21 cellular contexts compared by ENCODE assay signal in genomic region chr14:99769799-99770198, GRCh38. TPM values are rescaled to one million over a fixed set of nuclear protein-coding genes. Genes with fewer than 3 reads are reported as not detected.
"Had no signal": no experiment of that assay in that cellular context is flagged by ENCODE, and none has a peak within 500 bp of the region (broad histone marks: within the 10 kb centered on the region; RNA-seq: fewer than 3 reads in every experiment).

No MANE protein-coding gene starts in this region.

- H3K36me3 ChIP-seq: suprapubic skin, transverse colon had no signal

- H3K9me3 ChIP-seq: psoas muscle, suprapubic skin, transverse colon had no signal

- H3K4me1 Mint-ChIP-seq: immature natural killer cell had no signal

- H3K27ac ChIP-seq: psoas muscle, suprapubic skin, transverse colon had no signal

- H3K4me3 Mint-ChIP-seq: effector memory CD8-positive, alpha-beta T cell; immature natural killer cell; naive thymus-derived CD4-positive, alpha-beta T cell; nephron; stimulated activated naive B cell treated with anti-CD40 and anti-IgM and Interleukin-4, amounts not matched to agents 10 μg/mL and 1 μg/mL and 100 μg/mL, for 72 hours; stimulated activated naive CD8-positive, alpha-beta T cell treated with anti-CD3 and anti-CD28 coated beads, Interleukin-15, Interleukin-2, amounts not matched to agents 100 ng/mL and 50 ng/mL, for 24 hours had no signal

- FAIRE-seq: frontal cortex, keratinocyte, small intestine had no signal

- H3K27ac Mint-ChIP-seq: effector memory CD8-positive, alpha-beta T cell; immature natural killer cell; naive thymus-derived CD4-positive, alpha-beta T cell; stimulated activated naive B cell treated with anti-CD40 and anti-IgM and Interleukin-4, amounts not matched to agents 10 μg/mL and 1 μg/mL and 100 μg/mL, for 72 hours; stimulated activated naive CD8-positive, alpha-beta T cell treated with anti-CD3 and anti-CD28 coated beads, Interleukin-15, Interleukin-2, amounts not matched to agents 100 ng/mL and 50 ng/mL, for 24 hours had no signal

- DNase-seq: cortex of kidney; effector memory CD8-positive, alpha-beta T cell; hypothalamus; immature natural killer cell; mesenchymal stem cell; midbrain; naive thymus-derived CD4-positive, alpha-beta T cell; nucleus accumbens; psoas muscle; right cardiac atrium; small intestine; stimulated activated CD4-positive, alpha-beta T cell treated with anti-CD3 and anti-CD28 coated beads, Interleukin-15, amount 100 ng/mL, for 24 hours; stimulated activated CD4-positive, alpha-beta T cell treated with anti-CD3 and anti-CD28 coated beads, Interleukin-2, amount 100 ng/mL, for 48 hours; stimulated activated naive B cell treated with anti-CD40 and anti-IgM and Interleukin-4, amounts not matched to agents 10 μg/mL and 1 μg/mL and 100 μg/mL, for 72 hours; transverse colon had no signal

- ATAC-seq: effector memory CD8-positive, alpha-beta T cell; naive thymus-derived CD4-positive, alpha-beta T cell; psoas muscle; right cardiac atrium; stimulated activated naive B cell treated with anti-CD40 and anti-IgM and Interleukin-4, amounts not matched to agents 10 μg/mL and 1 μg/mL and 100 μg/mL, for 72 hours had no signal

- H3K27me3 ChIP-seq: transverse colon had no signal

- H3K4me3 ChIP-seq: lung, psoas muscle, suprapubic skin, transverse colon had no signal

- H3K36me3 Mint-ChIP-seq: immature natural killer cell; stimulated activated naive B cell treated with anti-CD40 and anti-IgM and Interleukin-4, amounts not matched to agents 10 μg/mL and 1 μg/mL and 100 μg/mL, for 72 hours had no signal

- H3K9me3 Mint-ChIP-seq: effector memory CD8-positive, alpha-beta T cell; immature natural killer cell; stimulated activated naive CD8-positive, alpha-beta T cell treated with anti-CD3 and anti-CD28 coated beads, Interleukin-15, Interleukin-2, amounts not matched to agents 100 ng/mL and 50 ng/mL, for 24 hours had no signal

RNA-seq across cellular contexts. Expression of gene EML1, which starts 23.4 kb away (rescaled TPM):
- total RNA-seq: naive thymus-derived CD4-positive, alpha-beta T cell had no signal
- polyA plus RNA-seq: immature natural killer cell; naive thymus-derived CD4-positive, alpha-beta T cell had no signal
